7 cellular contexts compared by ENCODE assay signal in genomic region chr1:240018617-240019016, GRCh38.
"Had no signal": no experiment of that assay in that cellular context is flagged by ENCODE, and none has a peak within 500 bp of the region (broad histone marks: within the 10 kb centered on the region; RNA-seq: fewer than 3 reads in every experiment).

No MANE protein-coding gene starts in this region.

- H3K4me2 ChIP-seq: KMS-11 had no signal

- ATAC-seq: HepG2, K562 had no signal

- DNase-seq: IMR-90, KBM-7, KG1 had no signal

- H3K9ac ChIP-seq: KMS-11 had no signal

- H3K4me3 ChIP-seq: K562 had no signal

- H3K27ac ChIP-seq: HL-60, KMS-11 had no signal
